In genomic region chr6:5663739-5664138, GRCh38 we compare ENCODE assay signal across 20 cellular contexts.
"Had no signal": no experiment of that assay in that cellular context is flagged by ENCODE, and none has a peak within 500 bp of the region (broad histone marks: within the 10 kb centered on the region; RNA-seq: fewer than 3 reads in every experiment).

No MANE protein-coding gene starts in this region.

- ATAC-seq: activated T-cell treated with anti-CD3 and anti-CD28 coated beads, Interleukin-2, amount 50 U/mL, for 4 hours; gastroesophageal sphincter; left cardiac atrium; natural killer cell had no signal

- H3K4me3 ChIP-seq: gastroesophageal sphincter, heart left ventricle, tibial artery had no signal

- H3K27me3 ChIP-seq: gastroesophageal sphincter, heart left ventricle, tibial artery had no signal

- H3K27me3 Mint-ChIP-seq: activated naive CD8-positive, alpha-beta T cell treated with anti-CD3 and anti-CD28 coated beads, Interleukin-2, amount 10 ng/mL, durations not matched to agents 7 days and 5 days; progenitor cell of endocrine pancreas; stimulated activated naive CD8-positive, alpha-beta T cell treated with anti-CD3 and anti-CD28 coated beads, Interleukin-15, Interleukin-2, amounts not matched to agents 100 ng/mL and 50 ng/mL, for 24 hours had no signal

- H3K36me3 ChIP-seq: gastroesophageal sphincter, heart left ventricle, tibial artery had no signal

- H3K9me3 ChIP-seq: gastroesophageal sphincter, heart left ventricle, tibial artery had no signal

- H3K9me3 Mint-ChIP-seq: activated T-cell treated with anti-CD3 and anti-CD28 coated beads, Interleukin-2, amount 50 U/mL, for 4 hours had no signal

- H3K27ac Mint-ChIP-seq: activated naive CD8-positive, alpha-beta T cell treated with anti-CD3 and anti-CD28 coated beads, Interleukin-2, amount 10 ng/mL, durations not matched to agents 7 days and 5 days; natural killer cell; progenitor cell of endocrine pancreas; stimulated activated naive CD8-positive, alpha-beta T cell treated with anti-CD3 and anti-CD28 coated beads, Interleukin-15, Interleukin-2, amounts not matched to agents 100 ng/mL and 50 ng/mL, for 24 hours had no signal

- DNase-seq: activated CD4-positive, alpha-beta T cell treated with anti-CD3 and anti-CD28 coated beads, Interleukin-2, amount 50 U/mL, for 48 hours; activated CD4-positive, CD25-positive, alpha-beta regulatory T cell treated with anti-CD3 and anti-CD28 coated beads, Interleukin-2, amount 50 U/mL, for 72 hours; activated CD8-positive, alpha-beta memory T cell treated with anti-CD3 and anti-CD28 coated beads, Interleukin-2, amount 50 U/mL, for 48 hours; activated naive CD4-positive, alpha-beta T cell treated with Interleukin-2 at 50 U/mL for 16 hours; activated naive CD8-positive, alpha-beta T cell treated with anti-CD3 and anti-CD28 coated beads, Interleukin-2, amount 10 ng/mL, durations not matched to agents 7 days and 5 days; activated T-cell treated with anti-CD3 and anti-CD28 coated beads, Interleukin-2, amount 50 U/mL, for 4 hours; amniotic stem cell; cortex of kidney; heart left ventricle; left cardiac atrium; mesendoderm; natural killer cell; retina; stimulated activated CD4-positive, alpha-beta T cell treated with anti-CD3 and anti-CD28 coated beads, Interleukin-1b, Interleukin-23, amount 100 ng/mL, for 48 hours; SW 1271; tibial artery had no signal

- H3K27ac ChIP-seq: epithelial cell of prostate, gastroesophageal sphincter, heart left ventricle, tibial artery had no signal

- H3K4me3 Mint-ChIP-seq: activated naive CD8-positive, alpha-beta T cell treated with anti-CD3 and anti-CD28 coated beads, Interleukin-2, amount 10 ng/mL, durations not matched to agents 7 days and 5 days; activated T-cell treated with anti-CD3 and anti-CD28 coated beads, Interleukin-2, amount 50 U/mL, for 4 hours; natural killer cell; stimulated activated naive CD8-positive, alpha-beta T cell treated with anti-CD3 and anti-CD28 coated beads, Interleukin-15, Interleukin-2, amounts not matched to agents 100 ng/mL and 50 ng/mL, for 24 hours had no signal

- H3K4me1 ChIP-seq: gastroesophageal sphincter, tibial artery had no signal

- H3K36me3 Mint-ChIP-seq: natural killer cell had no signal
